Comparison of ENCODE assay signal across 12 cellular contexts in the genomic region with DNA sequence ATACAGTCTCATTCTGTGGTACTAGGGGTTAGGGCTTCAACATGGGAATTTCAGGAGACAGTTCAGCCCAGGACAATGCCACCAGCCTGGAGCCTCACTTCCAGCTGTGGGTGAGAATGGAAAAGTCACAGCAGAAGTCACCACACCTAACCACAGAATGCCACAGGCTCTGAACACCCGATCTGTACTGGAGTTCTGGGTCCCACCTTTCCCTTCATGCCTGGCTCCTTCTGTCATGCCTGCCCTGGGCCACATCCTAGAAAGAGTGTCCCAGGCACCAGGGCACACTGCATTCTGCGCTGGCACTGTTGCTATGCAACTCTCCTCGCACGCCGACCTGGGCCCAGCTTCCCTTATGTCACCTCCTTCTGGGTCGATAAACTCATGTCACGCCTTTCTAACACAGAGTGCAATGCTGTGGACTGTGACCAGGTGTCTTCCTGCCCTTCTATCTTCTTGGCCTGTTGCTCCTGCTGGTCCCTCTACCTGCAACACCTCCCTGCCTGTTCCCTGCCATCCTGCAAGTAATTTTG. TPM values are rescaled to one million over a fixed set of nuclear protein-coding genes. Genes with fewer than 3 reads are reported as not detected.
DNase-seq lines count a peak whose midpoint lies in the region; ATAC-seq and TF ChIP-seq lines count a peak whose summit lies in the region.
"Had no signal": no experiment of that assay in that cellular context is flagged by ENCODE, and none has a peak within 500 bp of the region (broad histone marks: within the 10 kb centered on the region; RNA-seq: fewer than 3 reads in every experiment).

No MANE protein-coding gene starts in this region.

- TF ChIP-seq POLR2A in IMR-90 (IDR thresholded peaks at IDR 0.05; ENCODE audit: low read depth, low read length) (no peak), heart left ventricle (IDR thresholded peaks at IDR 0.05) (no peak)

- no peak overlapping the region for H3K14ac ChIP-seq in IMR-90 (replicated peaks; ENCODE audit: low read depth, low read length)

- no peaks in the 10 kb centered on the region for H3K27me3 Mint-ChIP-seq in activated naive CD4-positive, alpha-beta T cell treated with anti-CD3 and anti-CD28 coated beads, Interleukin-2, amount 10 ng/mL, durations not matched to agents 7 days and 5 days
- no peaks in the 10 kb centered on the region for H3K27me3 Mint-ChIP-seq in stimulated activated naive CD8-positive, alpha-beta T cell treated with anti-CD3 and anti-CD28 coated beads, Interleukin-15, amount 100 ng/mL, for 72 hours

- no peak overlapping the region for H3K23ac ChIP-seq in IMR-90 (ENCODE audit: low read depth, low read length)

- no peak for DNase-seq in activated naive CD4-positive, alpha-beta T cell treated with anti-CD3 and anti-CD28 coated beads, Interleukin-2, amount 10 ng/mL, durations not matched to agents 7 days and 5 days
- no peak for DNase-seq in activated naive CD4-positive, alpha-beta T cell (lab: John Stamatoyannopoulos, UW)
- no peak for DNase-seq in IMR-90
- DNase-seq in heart left ventricle = peak in 1 of 5 donors; percentile 53
- DNase-seq in stimulated activated naive CD8-positive, alpha-beta T cell treated with anti-CD3 and anti-CD28 coated beads, Interleukin-15, amount 100 ng/mL, for 72 hours = no peak
- no peak for DNase-seq in D341Med (ENCODE audit: low spot score)
- DNase-seq in NCI-H2171 (lab: John Stamatoyannopoulos, UW) = no peak
- DNase-seq: C1 segment of cervical spinal cord, HCEC 1CT, NCI-H2227 treated with DMSO at 0.1 percent for 48 hours had no signal

- CTCF ChIA-PET in activated naive CD4-positive, alpha-beta T cell treated with anti-CD3 and anti-CD28 coated beads, Interleukin-2, amount 10 ng/mL, durations not matched to agents 7 days and 5 days (lab: Charles Lee) = interaction anchor here (1.5 to 2.5 kb wide), 2 partner anchors 37 to 51 kb away, joined by 4 to 8 read pairs; no protein-coding TSS in a partner anchor
- CTCF ChIA-PET in IMR-90 (lab: Yijun Ruan, JAX) = interaction anchor here (1.0 kb wide), 1 partner anchor 23 kb away, joined by 3 read pairs; no protein-coding TSS in a partner anchor

- no peak overlapping the region for H2AK5ac ChIP-seq in IMR-90 (ENCODE audit: low read depth, low read length)

- no peak overlapping the region for H2BK120ac ChIP-seq in IMR-90 (ENCODE audit: low read depth, low read length)

- H3K4me1 ChIP-seq in IMR-90 (ENCODE audit: control insufficient read depth, insufficient read depth, low read length) (no peaks in the 10 kb centered on the region), heart left ventricle (peaks cover 22 to 97% (median 93%) of the 10 kb centered on the region in 12 donors)

- H3K56ac ChIP-seq in IMR-90 (ENCODE audit: extremely low read depth, insufficient read depth, low read length) = no peak overlapping the region

- no peak overlapping the region for H3K9ac ChIP-seq in IMR-90 (ENCODE audit: low read depth, low read length)

- H2BK15ac ChIP-seq in IMR-90 (ENCODE audit: low read depth, low read length) = no peak overlapping the region

- H3K9me3 ChIP-seq in IMR-90 (ENCODE audit: control insufficient read depth, insufficient read depth, low read length) = no peaks in the 10 kb centered on the region
- no peaks in the 10 kb centered on the region for H3K9me3 ChIP-seq in heart left ventricle

- H2AFZ ChIP-seq in IMR-90 (replicated peaks; ENCODE audit: low read length, poor library complexity) = no peak overlapping the region

- POLR2A ChIA-PET in IMR-90 (lab: Charles Lee; ENCODE audit: unreplicated experiment) = no interaction called here

- H3K4me1 Mint-ChIP-seq in activated naive CD4-positive, alpha-beta T cell treated with anti-CD3 and anti-CD28 coated beads, Interleukin-2, amount 10 ng/mL, durations not matched to agents 7 days and 5 days = peaks cover 68% of the 10 kb centered on the region
- peaks cover 77% of the 10 kb centered on the region for H3K4me1 Mint-ChIP-seq in stimulated activated naive CD8-positive, alpha-beta T cell treated with anti-CD3 and anti-CD28 coated beads, Interleukin-15, amount 100 ng/mL, for 72 hours

- TF ChIP-seq RAD21 in IMR-90 (IDR thresholded peaks at IDR 0.05; ENCODE audit: low read length) = no peak

- no peak overlapping the region for H4K91ac ChIP-seq in IMR-90 (ENCODE audit: insufficient read depth, low read depth, low read length)

- no peak overlapping the region for H3K4me3 ChIP-seq in IMR-90 (ENCODE audit: insufficient read depth, low read depth, low read length)
- no peak overlapping the region for H3K4me3 ChIP-seq in heart left ventricle

- intact Hi-C loops in IMR-90 (cut with micrococcal nuclease) (no loop called here), heart left ventricle (cut with DNase I) (loop anchor here in 3 of 10 donors (2.0 to 5.0 kb wide), 2 partner anchors 16 to 36 kb away; no protein-coding TSS in a partner anchor)

- dilution Hi-C loops in IMR-90 (cut with HindIII; ENCODE audit: low sequenced_read_pairs, unreplicated experiment) = no loop called here

- no peak overlapping the region for H2BK5ac ChIP-seq in IMR-90 (ENCODE audit: low read depth, low read length, poor library complexity, severe bottlenecking)

- no peak overlapping the region for H3K4me2 ChIP-seq in IMR-90 (ENCODE audit: low read depth, low read length)

- 86% methylated on average over 6 of the region's 7 CpGs; no CpG with 5 or more reads in 1 of the 2 experiments for WGBS in IMR-90 (ENCODE audit: extremely low coverage in 2 of 2, insufficient read length in 1 of 2), 2 experiments
- 38 to 52% (median 46%) methylated on average over 7 of the region's 7 CpGs for WGBS in heart left ventricle, 4 donors

- peak overlapping the region; percentile 77 for H3K27ac Mint-ChIP-seq in activated naive CD4-positive, alpha-beta T cell treated with anti-CD3 and anti-CD28 coated beads, Interleukin-2, amount 10 ng/mL, durations not matched to agents 7 days and 5 days
- peak overlapping the region; percentile 36 to 93 for H3K27ac Mint-ChIP-seq in stimulated activated naive CD8-positive, alpha-beta T cell treated with anti-CD3 and anti-CD28 coated beads, Interleukin-15, amount 100 ng/mL, for 72 hours

- peaks cover 49% of the 10 kb centered on the region for H3K36me3 Mint-ChIP-seq in activated naive CD4-positive, alpha-beta T cell treated with anti-CD3 and anti-CD28 coated beads, Interleukin-2, amount 10 ng/mL, durations not matched to agents 7 days and 5 days

- no peak overlapping the region for H4K5ac ChIP-seq in IMR-90 (ENCODE audit: low read depth, low read length)

- H4K8ac ChIP-seq in IMR-90 (ENCODE audit: low read depth in 2 of 2, low read length in 2 of 2) = no peak overlapping the region

- no peaks in the 10 kb centered on the region for H4K20me1 ChIP-seq in IMR-90 (ENCODE audit: insufficient read depth, low read length)

- H3K18ac ChIP-seq in IMR-90 (ENCODE audit: low read depth, low read length) = no peak overlapping the region

- ATAC-seq in IMR-90 (ENCODE audit: low read depth) (no peak), heart left ventricle (peak; percentile 27 to 58 (median 42)), GM18858 (IDR thresholded peaks at IDR 0.05; ENCODE audit: unreplicated experiment) (no peak)
- ATAC-seq in stimulated activated naive CD8-positive, alpha-beta T cell treated with anti-CD3 and anti-CD28 coated beads, Interleukin-15, amount 100 ng/mL, for 72 hours = peak; percentile 67

- H2AK9ac ChIP-seq in IMR-90 (replicated peaks; ENCODE audit: low read depth, low read length, poor library complexity) = peak overlapping the region; percentile 1

- H3K27ac ChIP-seq in IMR-90 (ENCODE audit: insufficient read depth, low read length) = no peak overlapping the region
- peak overlapping the region in 11 of 12 donors; percentile 47 to 88 (median 80) for H3K27ac ChIP-seq in heart left ventricle

- TF ChIP-seq CTCF in IMR-90 (conservative IDR thresholded peaks at IDR 0.05; ENCODE audit: low read depth, low read length) (no peak), heart left ventricle (IDR thresholded peaks at IDR 0.05) (no peak)

- no peaks in the 10 kb centered on the region for H3K9me3 Mint-ChIP-seq in activated naive CD4-positive, alpha-beta T cell treated with anti-CD3 and anti-CD28 coated beads, Interleukin-2, amount 10 ng/mL, durations not matched to agents 7 days and 5 days
- no peaks in the 10 kb centered on the region for H3K9me3 Mint-ChIP-seq in stimulated activated naive CD8-positive, alpha-beta T cell treated with anti-CD3 and anti-CD28 coated beads, Interleukin-15, amount 100 ng/mL, for 72 hours

- in situ Hi-C loops in IMR-90 (cut with MboI; ENCODE audit: low sequenced_read_pairs) = no loop called here

- H3K27me3 ChIP-seq in IMR-90 (ENCODE audit: control insufficient read depth, insufficient read depth, low read length) = peaks cover 19% of the 10 kb centered on the region
- no peaks in the 10 kb centered on the region for H3K27me3 ChIP-seq in heart left ventricle

- H3K36me3 ChIP-seq in IMR-90 (ENCODE audit: control insufficient read depth, insufficient read depth, low read length) (no peaks in the 10 kb centered on the region), heart left ventricle (peaks cover 0 to 12% (median 0%) of the 10 kb centered on the region in 9 donors)

- no peak overlapping the region for H3K4ac ChIP-seq in IMR-90 (ENCODE audit: low read depth, low read length)

- H2BK20ac ChIP-seq in IMR-90 (ENCODE audit: low read depth, low read length) = no peak overlapping the region

- H3K9me1 ChIP-seq in IMR-90 (ENCODE audit: insufficient read depth, low read length) = no peaks in the 10 kb centered on the region

- H3K79me1 ChIP-seq in IMR-90 (ENCODE audit: low read depth in 1 of 2, low read length in 2 of 2) = no peaks in the 10 kb centered on the region

- H3K4me3 Mint-ChIP-seq in activated naive CD4-positive, alpha-beta T cell treated with anti-CD3 and anti-CD28 coated beads, Interleukin-2, amount 10 ng/mL, durations not matched to agents 7 days and 5 days = no peak overlapping the region
- peak overlapping the region; percentile 60 to 78 for H3K4me3 Mint-ChIP-seq in stimulated activated naive CD8-positive, alpha-beta T cell treated with anti-CD3 and anti-CD28 coated beads, Interleukin-15, amount 100 ng/mL, for 72 hours

- no TSS peak for BruUV-seq in IMR-90 (replicated peaks; lab: Mats Ljungman, UMichigan)

TF ChIP-seq in IMR-90, 13 proteins besides CTCF, POLR2A, EP300 and RAD21 (continues in another document):
- no peak for TF ChIP-seq CEBPB (IDR thresholded peaks at IDR 0.05; ENCODE audit: low read depth, low read length)
- TF ChIP-seq BHLHE40 (IDR thresholded peaks at IDR 0.05; ENCODE audit: low read depth, low read length) = no peak

RNA-seq across cellular contexts. Expression of a gene that starts 21.2 kb away (rescaled TPM):
- total RNA-seq in IMR-90 (2012; rRNA removed) (not detected in 2 replicates), heart left ventricle (10 to 100 TPM; 25.0 to 51.5 (median 38.1) TPM)
- polyA plus RNA-seq in IMR-90 (2012; rRNA removed) (0.03 TPM in 1 of 2 replicates, not detected in the other), heart left ventricle (10 to 100 TPM; 14.1 to 14.2 TPM)
- polyA plus RNA-seq in IMR-90 (2012; cell fraction: cytosol; rRNA removed) = 0.01 TPM in 1 of 2 replicates, not detected in the other
- polyA plus RNA-seq in IMR-90 (2012; cell fraction: nucleus; rRNA removed; ENCODE audit: low replicate concordance) = not detected in 2 replicates
- total RNA-seq: SK-MEL-5 had no signal

Comparison
In these comparisons a context has a peak if more than half of its experiments do, and no peak if none do; other contexts are left out.
1. ATAC-seq: peak in heart left ventricle (4 of 4) and stimulated activated naive CD8-positive, alpha-beta T cell treated with anti-CD3 and anti-CD28 coated beads, Interleukin-15, amount 100 ng/mL, for 72 hours (single experiment); none in IMR-90 (single experiment) and GM18858 (single experiment).
2. RNA of a gene that starts 21.2 kb away (total RNA-seq): 25.0 to 51.5 TPM in heart left ventricle; not detected in IMR-90; every median in the first group is over 10 times any median in the second.